In the genomic region with DNA sequence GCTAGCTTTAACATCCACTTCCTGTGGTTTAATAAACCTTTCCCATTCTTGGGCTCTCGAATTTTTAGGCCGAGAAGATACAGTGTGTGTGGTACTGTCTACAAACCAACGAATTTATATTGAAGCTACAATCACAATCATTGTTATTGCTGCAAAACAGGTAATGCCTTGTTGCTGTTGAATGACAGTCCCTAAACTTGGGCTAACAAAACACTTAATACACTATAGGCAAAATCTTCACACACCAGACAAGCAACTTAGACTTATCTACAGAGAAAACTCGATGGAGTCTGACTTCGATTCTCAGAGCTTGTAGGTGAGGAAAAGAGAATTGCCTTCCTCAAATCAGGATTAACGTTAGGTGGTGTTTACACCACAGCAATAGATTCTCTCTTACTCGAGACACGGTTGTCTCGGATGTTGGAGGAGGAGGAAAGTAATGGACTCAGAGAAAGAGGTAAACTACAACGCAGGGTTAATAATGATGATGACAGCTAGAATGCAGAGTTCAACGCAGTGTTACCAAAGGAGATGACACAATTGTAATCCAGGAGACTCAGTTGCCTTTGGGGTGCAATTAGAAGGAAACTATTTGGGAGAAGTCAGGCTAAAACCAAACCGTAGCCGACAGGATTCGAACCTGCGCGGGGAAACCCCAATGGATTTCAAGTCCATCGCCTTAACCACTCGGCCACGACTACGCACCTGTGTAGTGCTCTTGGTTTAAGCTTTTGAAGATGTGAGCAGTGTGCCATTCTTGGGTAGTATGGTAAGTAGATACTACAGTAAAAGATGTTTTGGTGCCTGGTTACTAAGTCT, we compare ENCODE assay signal across 8 cellular contexts. TPM values are rescaled to one million over a fixed set of nuclear protein-coding genes. Genes with fewer than 3 reads are reported as not detected.
DNase-seq lines count a peak whose midpoint lies in the region; ATAC-seq and TF ChIP-seq lines count a peak whose summit lies in the region.

No MANE protein-coding gene starts in this region.

- TF ChIP-seq CTCF in heart left ventricle (IDR thresholded peaks at IDR 0.05) (no peak), PC-9 (conservative IDR thresholded peaks at IDR 0.05) (no peak), osteocyte (IDR thresholded peaks at IDR 0.05) (no peak)

- peak in 1 of 5 donors; percentile 25 for DNase-seq in heart left ventricle
- no peak for DNase-seq in Right ventricle myocardium inferior (ENCODE audit: missing footprints)
- peak; percentile 71 for DNase-seq in PC-9
- peak; percentile 51 for DNase-seq in activated naive CD4-positive, alpha-beta T cell treated with Interleukin-2 at 50 U/mL for 16 hours
- DNase-seq in immature natural killer cell, result peak; percentile 18 to 44 (median 24)
- DNase-seq in stimulated activated naive CD8-positive, alpha-beta T cell treated with anti-CD3 and anti-CD28 coated beads, Interleukin-15, amount 100 ng/mL, for 72 hours, result peak in 1 of 2 donors; percentile 62
- no peak for DNase-seq in osteocyte (ENCODE audit: extremely low spot score, unreplicated experiment)

- H3K27me3 Mint-ChIP-seq in immature natural killer cell (ENCODE audit: low read depth in 3 of 3), result peaks cover 19 to 44% (median 19%) of the 10 kb centered on the region in 3 donors
- H3K27me3 Mint-ChIP-seq in stimulated activated naive CD8-positive, alpha-beta T cell treated with anti-CD3 and anti-CD28 coated beads, Interleukin-15, amount 100 ng/mL, for 72 hours, result peaks cover 28% of the 10 kb centered on the region
- peaks cover 37% of the 10 kb centered on the region for H3K27me3 Mint-ChIP-seq in osteocyte (ENCODE audit: unreplicated experiment)

- POLR2A ChIA-PET in PC-9 (lab: Charles Lee; ENCODE audit: unreplicated experiment), result interaction anchor here (0.5 to 0.7 kb wide), 3 partner anchors 43 to 905 kb away, joined by 3 to 26 read pairs (median 3); no protein-coding TSS in a partner anchor

- no peak overlapping the region for H2AFZ ChIP-seq in PC-9

- H3K9me3 ChIP-seq in heart left ventricle (no peaks in the 10 kb centered on the region), PC-9 (ENCODE audit: insufficient read depth, low read depth) (no peaks in the 10 kb centered on the region)

- H3K36me3 Mint-ChIP-seq in immature natural killer cell, result no peaks in the 10 kb centered on the region
- no peaks in the 10 kb centered on the region for H3K36me3 Mint-ChIP-seq in osteocyte (ENCODE audit: unreplicated experiment)

- no peak for TF ChIP-seq POLR2A in heart left ventricle (IDR thresholded peaks at IDR 0.05)

- ATAC-seq in heart left ventricle (peak in 3 of 4 donors; percentile 17 to 52 (median 45)), Right ventricle myocardium inferior (no peak), GM18868 (IDR thresholded peaks at IDR 0.05; ENCODE audit: unreplicated experiment) (no peak)
- peak; percentile 43 for ATAC-seq in stimulated activated naive CD8-positive, alpha-beta T cell treated with anti-CD3 and anti-CD28 coated beads, Interleukin-15, amount 100 ng/mL, for 72 hours

- H3K9me2 ChIP-seq in PC-9 (ENCODE audit: insufficient read depth), result no peaks in the 10 kb centered on the region

- H3K4me1 ChIP-seq in heart left ventricle (peaks cover 0 to 13% (median 5%) of the 10 kb centered on the region in 12 donors), PC-9 (replicated peaks; ENCODE audit: insufficient read depth) (peaks cover 26% of the 10 kb centered on the region)

- BruUV-seq in PC-9 (replicated peaks; lab: Mats Ljungman, UMichigan), result no TSS peak

- intact Hi-C loops in heart left ventricle (cut with DNase I), result loop anchor here in 2 of 10 donors (10.0 kb wide), 2 partner anchors 59 to 321 kb away; no protein-coding TSS in a partner anchor
- intact Hi-C loops in Right ventricle myocardium inferior (cut with DNase I), result loop anchor here (2.0 to 10.0 kb wide), 2 partner anchors 13 to 331 kb away; no protein-coding TSS in a partner anchor
- intact Hi-C loops in PC-9 (cut with micrococcal nuclease; ENCODE audit: unreplicated experiment), result loop anchor here (10.0 kb wide), 1 partner anchor 291 kb away; no protein-coding TSS in a partner anchor

- H3K27me3 ChIP-seq in heart left ventricle (peaks cover 0 to 27% (median 8%) of the 10 kb centered on the region in 9 donors), PC-9 (ENCODE audit: insufficient read depth, low read depth) (no peaks in the 10 kb centered on the region)

- no peaks in the 10 kb centered on the region for H4K20me1 ChIP-seq in PC-9 (ENCODE audit: insufficient read depth)

- H3K36me3 ChIP-seq in heart left ventricle, result no peaks in the 10 kb centered on the region
- H3K36me3 ChIP-seq in PC-9 (ENCODE audit: low read depth), result no peaks in the 10 kb centered on the region

- CTCF ChIA-PET in PC-9 (lab: Charles Lee), result interaction anchor here (1.0 kb wide), 1 partner anchor 247 kb away, joined by 3 read pairs; no protein-coding TSS in a partner anchor

- no peaks in the 10 kb centered on the region for H3K79me2 ChIP-seq in PC-9 (ENCODE audit: low read depth)

- H3K9me3 Mint-ChIP-seq in immature natural killer cell, result peaks cover 0 to 2% (median 0%) of the 10 kb centered on the region in 6 donors
- no peaks in the 10 kb centered on the region for H3K9me3 Mint-ChIP-seq in stimulated activated naive CD8-positive, alpha-beta T cell treated with anti-CD3 and anti-CD28 coated beads, Interleukin-15, amount 100 ng/mL, for 72 hours
- H3K9me3 Mint-ChIP-seq in osteocyte (ENCODE audit: unreplicated experiment), result no peaks in the 10 kb centered on the region

- H3K4me2 ChIP-seq in PC-9, result peak overlapping the region; percentile 67

- peaks cover 41% of the 10 kb centered on the region for H3F3A ChIP-seq in PC-9 (ENCODE audit: insufficient read depth, low read depth)

- no peak overlapping the region for H3K4me3 ChIP-seq in heart left ventricle
- peak overlapping the region; percentile 39; the same call in 1 of the 2 replicates for H3K4me3 ChIP-seq in PC-9

- H3K27ac Mint-ChIP-seq in immature natural killer cell (peak overlapping the region in 4 of 6 donors; percentile 4 to 77 (median 27)), osteocyte (ENCODE audit: unreplicated experiment) (no peak overlapping the region)
- peak overlapping the region in 1 of 2 donors; percentile 86 for H3K27ac Mint-ChIP-seq in stimulated activated naive CD8-positive, alpha-beta T cell treated with anti-CD3 and anti-CD28 coated beads, Interleukin-15, amount 100 ng/mL, for 72 hours

- H3K4me3 Mint-ChIP-seq in immature natural killer cell (no peak overlapping the region), osteocyte (ENCODE audit: unreplicated experiment) (no peak overlapping the region)
- peak overlapping the region in 1 of 2 donors; percentile 20 for H3K4me3 Mint-ChIP-seq in stimulated activated naive CD8-positive, alpha-beta T cell treated with anti-CD3 and anti-CD28 coated beads, Interleukin-15, amount 100 ng/mL, for 72 hours

- H3K4me1 Mint-ChIP-seq in immature natural killer cell (peaks cover 21 to 39% of the 10 kb centered on the region in 2 donors), osteocyte (ENCODE audit: unreplicated experiment) (peaks cover 19% of the 10 kb centered on the region)
- H3K4me1 Mint-ChIP-seq in stimulated activated naive CD8-positive, alpha-beta T cell treated with anti-CD3 and anti-CD28 coated beads, Interleukin-15, amount 100 ng/mL, for 72 hours, result peaks cover 21% of the 10 kb centered on the region

- H3K27ac ChIP-seq in heart left ventricle (no peak overlapping the region), PC-9 (peak overlapping the region; percentile 17; the same call in 1 of the 2 replicates)

- 28 to 35% (median 29%) methylated on average over 20 of the region's 20 CpGs for WGBS in heart left ventricle, 4 donors

RNA-seq across cellular contexts. Expression of a gene that starts 32.5 kb away (rescaled TPM):
- total RNA-seq in heart left ventricle (1 to 10 TPM; 3.2 to 6.5 (median 4.0) TPM), Right ventricle myocardium inferior (4.2 TPM), PC-9 (2021) (7.0 and 8.8 TPM in 2 replicates), osteocyte (9.5 and 10.7 TPM in 2 replicates)
- polyA plus RNA-seq in heart left ventricle (1 to 10 TPM in 1 of 2 donors, under 1 TPM in 1; 0.99 to 2.2 TPM), immature natural killer cell (10 to 100 TPM in 1 of 3 donors, 1 to 10 TPM in 2; 5.4 to 11.3 (median 6.6) TPM)

Comparison
In these comparisons a context has a peak if more than half of its experiments do, and no peak if none do; other contexts are left out.
1. ATAC-seq: peak in heart left ventricle (3 of 4) and stimulated activated naive CD8-positive, alpha-beta T cell treated with anti-CD3 and anti-CD28 coated beads, Interleukin-15, amount 100 ng/mL, for 72 hours (single experiment); none in Right ventricle myocardium inferior (single experiment) and GM18868 (single experiment).
2. DNase-seq: peak in PC-9 (2 of 2), activated naive CD4-positive, alpha-beta T cell treated with Interleukin-2 at 50 U/mL for 16 hours (single experiment) and immature natural killer cell (3 of 3); none in Right ventricle myocardium inferior (single experiment) and osteocyte (single experiment).